17 cellular contexts compared by ENCODE assay signal in genomic region chr12:82299617-82300016, GRCh38. TPM values are rescaled to one million over a fixed set of nuclear protein-coding genes. Genes with fewer than 3 reads are reported as not detected.
DNase-seq lines count a peak whose midpoint lies in the region; ATAC-seq, FAIRE-seq and TF ChIP-seq lines count a peak whose summit lies in the region.
"Had no signal": no experiment of that assay in that cellular context is flagged by ENCODE, and none has a peak within 500 bp of the region (broad histone marks: within the 10 kb centered on the region; RNA-seq: fewer than 3 reads in every experiment).

No MANE protein-coding gene starts in this region.

- H3K36me3 ChIP-seq in bronchial epithelial cell (ENCODE audit: control insufficient read depth, insufficient read depth, low read length) (no peaks in the 10 kb centered on the region), right lobe of liver (no peaks in the 10 kb centered on the region)
- H3K36me3 ChIP-seq: suprapubic skin had no signal

- intact Hi-C loops in right lobe of liver (cut with DNase I) = no loop called here

- no peak overlapping the region for H3K4me3 ChIP-seq in bronchial epithelial cell (ENCODE audit: low read depth, low read length)
- H3K4me3 ChIP-seq in right lobe of liver = no peak overlapping the region
- H3K4me3 ChIP-seq: psoas muscle, suprapubic skin had no signal

- TF ChIP-seq CTCF in bronchial epithelial cell (IDR thresholded peaks at IDR 0.05; ENCODE audit: insufficient read depth, low read length, severe bottlenecking) = no peak
- TF ChIP-seq CTCF in right lobe of liver (IDR thresholded peaks at IDR 0.05) = no peak

- DNase-seq in NCI-H146 (lab: John Stamatoyannopoulos, UW) = peak; percentile 4
- DNase-seq in NCI-H146 treated with DMSO at 0.1 percent for 48 hours (lab: John Stamatoyannopoulos, UW; ENCODE audit: unreplicated experiment) = no peak
- DNase-seq in bronchial epithelial cell (ENCODE audit: low read depth) = peak; percentile 8
- peak; percentile 7 for DNase-seq in iPS-NIHi11 (ENCODE audit: low spot score)
- peak; percentile 64 for DNase-seq in stromal cell of bone marrow (ENCODE audit: low read depth)
- DNase-seq in right lobe of liver = no peak
- no peak for DNase-seq in substantia nigra (lab: John Stamatoyannopoulos, UW)
- DNase-seq in DMS114 treated with DMSO at 0.1 percent for 48 hours (lab: John Stamatoyannopoulos, UW; ENCODE audit: unreplicated experiment) = no peak
- DNase-seq: activated CD4-positive, CD25-positive, alpha-beta regulatory T cell; activated CD8-positive, alpha-beta memory T cell treated with anti-CD3 and anti-CD28 coated beads, Interleukin-2, amount 50 U/mL, for 4 hours; activated naive CD4-positive, alpha-beta T cell; NCI-H1930; NCI-H774; psoas muscle; RPMI8226 had no signal

- 13% methylated on average over 2 of the region's 2 CpGs for WGBS in right lobe of liver (ENCODE audit: insufficient coverage, low coverage, low lambda C conversion rate, missing lambda C conversion rate)

- no peaks in the 10 kb centered on the region for H3K4me1 ChIP-seq in right lobe of liver
- H3K4me1 ChIP-seq: psoas muscle, suprapubic skin had no signal

- FAIRE-seq in bronchial epithelial cell (lab: Jason Lieb, UNC) = no peak

- H3K27me3 ChIP-seq in bronchial epithelial cell (ENCODE audit: control insufficient read depth, insufficient read depth, low read length) = no peaks in the 10 kb centered on the region
- no peaks in the 10 kb centered on the region for H3K27me3 ChIP-seq in right lobe of liver
- H3K27me3 ChIP-seq: suprapubic skin had no signal

- no peaks in the 10 kb centered on the region for H3K9me3 ChIP-seq in right lobe of liver
- H3K9me3 ChIP-seq: psoas muscle, suprapubic skin had no signal

- H3K27ac ChIP-seq in right lobe of liver (no peak overlapping the region), substantia nigra (ENCODE audit: low read depth, low read length, poor library complexity, severe bottlenecking) (no peak overlapping the region)
- H3K27ac ChIP-seq: psoas muscle, suprapubic skin had no signal

- ATAC-seq in right lobe of liver = no peak
- ATAC-seq: left lobe of liver, psoas muscle had no signal

- TF ChIP-seq POLR2A in right lobe of liver (IDR thresholded peaks at IDR 0.05) = no peak

RNA-seq across cellular contexts. Expression of gene CCDC59, which starts 58.6 kb away (rescaled TPM):
- total RNA-seq in bronchial epithelial cell (58.4 and 77.8 TPM in 2 replicates), right lobe of liver (10 to 100 TPM in 5 of 6 experiments, 1 to 10 TPM in 1; 9.1 to 22.9 (median 12.1) TPM)

RNA-seq across cellular contexts. Expression of gene METTL25, which starts 58.7 kb away (rescaled TPM):
- 4.2 and 4.7 TPM in 2 replicates for total RNA-seq in bronchial epithelial cell
- total RNA-seq in right lobe of liver = 1 to 10 TPM; 3.1 to 9.8 (median 5.4) TPM

Comparison
In these comparisons a context has a peak if more than half of its experiments do, and no peak if none do; other contexts are left out.
1. DNase-seq: peak in NCI-H146 (single experiment), bronchial epithelial cell (single experiment), iPS-NIHi11 (single experiment) and stromal cell of bone marrow (single experiment); none in NCI-H146 treated with DMSO at 0.1 percent for 48 hours (single experiment), right lobe of liver (0 of 3), substantia nigra (0 of 49) and DMS114 treated with DMSO at 0.1 percent for 48 hours (single experiment).